2 cellular contexts compared by ENCODE assay signal in genomic region chr4:89814362-89814761, GRCh38.
TF ChIP-seq lines count a peak whose summit lies in the region.

No MANE protein-coding gene starts in this region.

TF ChIP-seq in HepG2, 621 proteins besides CTCF, POLR2A, EP300 and RAD21:
- peak; percentile 71 for TF ChIP-seq ATF7 (IDR thresholded peaks at IDR 0.05)
- no peak for TF ChIP-seq ATF7 (CRISPR knock-in tag; IDR thresholded peaks at IDR 0.05)
- TF ChIP-seq ZNF687 (CRISPR knock-in tag; IDR thresholded peaks at IDR 0.05) = no peak

TF ChIP-seq in HEK293, 187 proteins besides CTCF, POLR2A, EP300 and RAD21:
- TF ChIP-seq ZBTB20 (tag by site-specific recombination; IDR thresholded peaks at IDR 0.05) = no peak
- TF ChIP-seq, protein P1, sequence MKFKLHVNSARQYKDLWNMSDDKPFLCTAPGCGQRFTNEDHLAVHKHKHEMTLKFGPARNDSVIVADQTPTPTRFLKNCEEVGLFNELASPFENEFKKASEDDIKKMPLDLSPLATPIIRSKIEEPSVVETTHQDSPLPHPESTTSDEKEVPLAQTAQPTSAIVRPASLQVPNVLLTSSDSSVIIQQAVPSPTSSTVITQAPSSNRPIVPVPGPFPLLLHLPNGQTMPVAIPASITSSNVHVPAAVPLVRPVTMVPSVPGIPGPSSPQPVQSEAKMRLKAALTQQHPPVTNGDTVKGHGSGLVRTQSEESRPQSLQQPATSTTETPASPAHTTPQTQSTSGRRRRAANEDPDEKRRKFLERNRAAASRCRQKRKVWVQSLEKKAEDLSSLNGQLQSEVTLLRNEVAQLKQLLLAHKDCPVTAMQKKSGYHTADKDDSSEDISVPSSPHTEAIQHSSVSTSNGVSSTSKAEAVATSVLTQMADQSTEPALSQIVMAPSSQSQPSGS (tag by site-specific recombination; IDR thresholded peaks at IDR 0.05; ENCODE audit: low read depth) = peak; percentile 66
